In genomic region chr11:33732176-33732575, GRCh38 we compare ENCODE assay signal across 13 cellular contexts. TPM values are rescaled to one million over a fixed set of nuclear protein-coding genes. Genes with fewer than 3 reads are reported as not detected.
DNase-seq lines count a peak whose midpoint lies in the region; ATAC-seq, FAIRE-seq and TF ChIP-seq lines count a peak whose summit lies in the region.
"Had no signal": no experiment of that assay in that cellular context is flagged by ENCODE, and none has a peak within 500 bp of the region (broad histone marks: within the 10 kb centered on the region; RNA-seq: fewer than 3 reads in every experiment).

No MANE protein-coding gene starts in this region.

- H3K4me3 ChIP-seq in K562 (no peak overlapping the region), gastrocnemius medialis (peak overlapping the region in 3 of 4 donors; percentile 22 to 28 (median 25))
- H3K4me3 ChIP-seq: HAP-1 had no signal

- CTCF ChIA-PET in K562 (lab: Yijun Ruan, JAX; ENCODE audit: low intra/inter-chr PET ratio): no interaction called here

- H2AFZ ChIP-seq in K562 (ENCODE audit: low read depth, low read length): peak overlapping the region; percentile 40; the same call in 1 of the 2 replicates

- intact Hi-C loops in K562 (cut with micrococcal nuclease): no loop called here
- intact Hi-C loops in gastrocnemius medialis (cut with DNase I; ENCODE audit: low total_unique reads): no loop called here

- WGBS in K562 (ENCODE audit: insufficient coverage, low coverage, missing lambda C conversion rate): 25% methylated on average over 4 of the region's 4 CpGs

- TF ChIP-seq RAD21 in K562 (CRISPR knock-in tag; conservative IDR thresholded peaks at IDR 0.05 in 1 of 2, IDR thresholded peaks at IDR 0.05 in 1 of 2): no peak

- no peak for DNase-seq in GM19239 (ENCODE audit: insufficient read length, low spot score)
- peak; percentile 87 for DNase-seq in MV-4-11 (lab: John Stamatoyannopoulos, UW)
- peak in 1 of 4 experiments; percentile 42 for DNase-seq in K562 (ENCODE audit: extremely low read depth in 1 of 4, low spot score in 3 of 4)
- DNase-seq in gastrocnemius medialis: no peak
- DNase-seq: caudate nucleus, DMS79 treated with DMSO at 0.1 percent for 48 hours, midbrain, NCI-H1930 had no signal

- peaks cover 16% of the 10 kb centered on the region; the same call in 1 of the 2 replicates for H4K20me1 ChIP-seq in K562 (replicated peaks; ENCODE audit: control insufficient read depth, insufficient read depth, low read length)

- no TSS peak for BruUV-seq in K562 (replicated peaks; lab: Mats Ljungman, UMichigan)

- in situ Hi-C loops in K562 (cut with MboI) (no loop called here), gastrocnemius medialis (cut with MboI; ENCODE audit: low sequenced_read_pairs in 4 of 4) (no loop called here)

- FAIRE-seq in GM19239 (lab: Jason Lieb, UNC) (peak; percentile 11), K562 (lab: Jason Lieb, UNC) (no peak)
- FAIRE-seq: frontal cortex had no signal

- H3K36me3 ChIP-seq in K562 (ENCODE audit: control insufficient read depth, insufficient read depth, low read length) (peaks cover 27% of the 10 kb centered on the region), gastrocnemius medialis (no peaks in the 10 kb centered on the region)

- H3K9me1 ChIP-seq in K562 (ENCODE audit: control insufficient read depth, insufficient read depth, low read length): no peaks in the 10 kb centered on the region

- H3K4me1 ChIP-seq in K562 (replicated peaks in 1 of 2; ENCODE audit: control insufficient read depth in 2 of 2, insufficient read depth in 2 of 2, low read length in 2 of 2) (peaks cover 15 to 52% of the 10 kb centered on the region in 2 experiments), gastrocnemius medialis (peaks cover 67 to 73% of the 10 kb centered on the region in 2 donors)

- TF ChIP-seq POLR2A in K562 (conservative IDR thresholded peaks at IDR 0.05): no peak
- TF ChIP-seq POLR2A in gastrocnemius medialis (IDR thresholded peaks at IDR 0.05): no peak

- ATAC-seq in K562 (peak; percentile 15), gastrocnemius medialis (no peak), HG02588 (IDR thresholded peaks at IDR 0.05; ENCODE audit: unreplicated experiment) (no peak), GM21447 (IDR thresholded peaks at IDR 0.05; ENCODE audit: unreplicated experiment) (no peak), GM21360 (IDR thresholded peaks at IDR 0.05; ENCODE audit: unreplicated experiment) (no peak)

- TF ChIP-seq EP300 in K562 (IDR thresholded peaks at IDR 0.05; ENCODE audit: low read length): no peak

- TF ChIP-seq CTCF in K562 (IDR thresholded peaks at IDR 0.05 in 2 of 3, conservative IDR thresholded peaks at IDR 0.05 in 1 of 3; ENCODE audit: insufficient read depth in 2 of 3, low read depth in 1 of 3, low read length in 3 of 3): no peak
- TF ChIP-seq CTCF in gastrocnemius medialis (IDR thresholded peaks at IDR 0.05 in 4 of 5, conservative IDR thresholded peaks at IDR 0.05 in 1 of 5): no peak

- peak overlapping the region; percentile 64 for H3K4me2 ChIP-seq in K562 (ENCODE audit: insufficient read depth, low read length)

- no peaks in the 10 kb centered on the region; the same call in 1 of the 2 replicates for H3K9me3 ChIP-seq in K562 (replicated peaks; ENCODE audit: control insufficient read depth, insufficient read depth, low read depth, low read length)
- no peaks in the 10 kb centered on the region for H3K9me3 ChIP-seq in gastrocnemius medialis

- peaks cover 82% of the 10 kb centered on the region for H3K79me2 ChIP-seq in K562 (ENCODE audit: control insufficient read depth, insufficient read depth, low read length)

- peak overlapping the region; percentile 29 to 31; a peak in 1 of 4 replicates for H3K9ac ChIP-seq in K562 (ENCODE audit: insufficient read depth in 1 of 2, low read depth in 2 of 2, low read length in 2 of 2)

- no peaks in the 10 kb centered on the region for H3K27me3 ChIP-seq in K562 (ENCODE audit: control insufficient read depth in 2 of 2, insufficient read depth in 2 of 2, low read length in 2 of 2)
- H3K27me3 ChIP-seq in gastrocnemius medialis: no peaks in the 10 kb centered on the region

- H3K27ac ChIP-seq in K562 (ENCODE audit: extremely low read depth, low read depth, low read length) (peak overlapping the region; percentile 56; the same call in 1 of the 3 replicates), gastrocnemius medialis (peak overlapping the region; percentile 92 to 99 (median 98))

- POLR2A ChIA-PET in K562 (lab: Yijun Ruan, JAX): interaction anchor here (0.6 kb wide), 1 partner anchor 10 kb away, joined by 3 read pairs; no protein-coding TSS in a partner anchor

TF ChIP-seq in K562, 482 proteins besides CTCF, POLR2A, EP300 and RAD21 (continues in another document):
- TF ChIP-seq NR1H2 (CRISPR knock-in tag; IDR thresholded peaks at IDR 0.05) (no peak), HMBOX1 (IDR thresholded peaks at IDR 0.05) (peak; percentile 49), ZNF766 (CRISPR knock-in tag; conservative IDR thresholded peaks at IDR 0.05) (peak; percentile 79)

RNA-seq across cellular contexts. Expression of gene CD59, which starts 4.0 kb away (rescaled TPM):
- total RNA-seq in K562 (2011; cell fraction: chromatin; rRNA removed; ENCODE audit: low replicate concordance): 143 and 169 TPM in 2 replicates
- total RNA-seq in K562 (2011; cell fraction: nucleolus; rRNA removed): 151 TPM in 2 replicates
- total RNA-seq in K562 (2011; cell fraction: nucleoplasm; rRNA removed): 143 and 167 TPM in 2 replicates
- total RNA-seq in K562 (2014; rRNA removed) (38.1 and 59.9 TPM in 2 replicates), K562 (2014; rRNA removed; fragmentation: Illumina TruSeq; extraction: Trizol) (155 and 191 TPM in 2 replicates), K562 (2015; rRNA removed; fragmentation: Illumina TruSeq; extraction: Trizol) (95.2 and 104 TPM in 2 replicates), K562 (2021) (171 and 173 TPM in 2 replicates), gastrocnemius medialis (100 to 1,000 TPM; 476 to 717 (median 695) TPM)
- polyA plus RNA-seq in K562 (2011; rRNA removed) (235 and 338 TPM in 2 replicates), K562 (2014; fragmentation: Illumina TruSeq; extraction: Trizol) (218 and 230 TPM in 2 replicates), K562 (2014; fragmentation: Nextera tagmentation; extraction: Ambion mirVana) (100 to 1,000 TPM; 283 to 287 TPM), K562 (2014; rRNA removed) (125 and 146 TPM in 2 replicates)
- polyA plus RNA-seq in K562 (2011; cell fraction: cytosol; rRNA removed): 175 and 195 TPM in 2 replicates
- polyA plus RNA-seq in K562 (2011; cell fraction: nucleus; rRNA removed): 82.1 and 94.2 TPM in 2 replicates
- polyA plus RNA-seq in K562 (2012): 117 and 172 TPM in 2 replicates
- polyA minus RNA-seq in K562 (2011; rRNA and poly(A)+ RNA removed): 172 and 217 TPM in 2 replicates
- 39.2 and 67.7 TPM in 2 replicates for polyA minus RNA-seq in K562 (2011; cell fraction: cytosol; rRNA and poly(A)+ RNA removed)
- 23.2 and 27.7 TPM in 2 replicates for polyA minus RNA-seq in K562 (2011; cell fraction: nucleus; rRNA and poly(A)+ RNA removed)

RNA-seq across cellular contexts. Expression of gene C11orf91, which starts 31.6 kb away (rescaled TPM):
- not detected in 2 replicates for total RNA-seq in K562 (2011; cell fraction: chromatin; rRNA removed; ENCODE audit: low replicate concordance)
- not detected in 2 replicates for total RNA-seq in K562 (2011; cell fraction: nucleolus; rRNA removed)
- not detected in 2 replicates for total RNA-seq in K562 (2011; cell fraction: nucleoplasm; rRNA removed)
- total RNA-seq in K562 (2014; rRNA removed) (not detected in 2 replicates), K562 (2014; rRNA removed; fragmentation: Illumina TruSeq; extraction: Trizol) (not detected in 2 replicates), K562 (2015; rRNA removed; fragmentation: Illumina TruSeq; extraction: Trizol) (not detected in 2 replicates), K562 (2021) (not detected in 2 replicates), gastrocnemius medialis (not detected)
- polyA plus RNA-seq in K562 (2011; rRNA removed) (not detected in 2 replicates), K562 (2014; fragmentation: Illumina TruSeq; extraction: Trizol) (not detected in 2 replicates), K562 (2014; fragmentation: Nextera tagmentation; extraction: Ambion mirVana) (not detected), K562 (2014; rRNA removed) (not detected in 2 replicates)
- not detected in 2 replicates for polyA plus RNA-seq in K562 (2011; cell fraction: cytosol; rRNA removed)
- not detected in 2 replicates for polyA plus RNA-seq in K562 (2011; cell fraction: nucleus; rRNA removed)
- not detected in 2 replicates for polyA plus RNA-seq in K562 (2012)
- polyA minus RNA-seq in K562 (2011; rRNA and poly(A)+ RNA removed): not detected in 2 replicates
- not detected in 2 replicates for polyA minus RNA-seq in K562 (2011; cell fraction: cytosol; rRNA and poly(A)+ RNA removed)
- polyA minus RNA-seq in K562 (2011; cell fraction: nucleus; rRNA and poly(A)+ RNA removed): not detected in 2 replicates
- total RNA-seq: frontal cortex had no signal

RNA-seq across cellular contexts. Expression of gene FBXO3, which starts 42.1 kb away (rescaled TPM):
- 21.1 and 48.4 TPM in 2 replicates for total RNA-seq in K562 (2011; cell fraction: chromatin; rRNA removed; ENCODE audit: low replicate concordance)
- total RNA-seq in K562 (2011; cell fraction: nucleolus; rRNA removed): 13.7 TPM in 2 replicates
- 25.1 and 36.8 TPM in 2 replicates for total RNA-seq in K562 (2011; cell fraction: nucleoplasm; rRNA removed)
- 11.6 and 14.3 TPM in 2 replicates for total RNA-seq in K562 (2014; rRNA removed)
- 29.2 and 33.3 TPM in 2 replicates for total RNA-seq in K562 (2014; rRNA removed; fragmentation: Illumina TruSeq; extraction: Trizol)
- total RNA-seq in K562 (2015; rRNA removed; fragmentation: Illumina TruSeq; extraction: Trizol): 21.4 and 21.9 TPM in 2 replicates
- 24.3 and 25.2 TPM in 2 replicates for total RNA-seq in K562 (2021)
- polyA plus RNA-seq in K562 (2011; rRNA removed): 41.4 and 59.3 TPM in 2 replicates
- polyA plus RNA-seq in K562 (2011; cell fraction: cytosol; rRNA removed): 14.6 and 20.0 TPM in 2 replicates
- 31.8 and 39.7 TPM in 2 replicates for polyA plus RNA-seq in K562 (2011; cell fraction: nucleus; rRNA removed)
- 15.9 and 16.2 TPM in 2 replicates for polyA plus RNA-seq in K562 (2012)
- 26.7 and 30.1 TPM in 2 replicates for polyA plus RNA-seq in K562 (2014; fragmentation: Illumina TruSeq; extraction: Trizol)
- 10 to 100 TPM; 55.7 to 57.9 TPM for polyA plus RNA-seq in K562 (2014; fragmentation: Nextera tagmentation; extraction: Ambion mirVana)
- polyA plus RNA-seq in K562 (2014; rRNA removed): 18.9 and 19.5 TPM in 2 replicates
- polyA minus RNA-seq in K562 (2011; rRNA and poly(A)+ RNA removed): 49.3 and 56.4 TPM in 2 replicates
- polyA minus RNA-seq in K562 (2011; cell fraction: cytosol; rRNA and poly(A)+ RNA removed): 13.7 and 22.0 TPM in 2 replicates
- polyA minus RNA-seq in K562 (2011; cell fraction: nucleus; rRNA and poly(A)+ RNA removed): 24.5 and 39.2 TPM in 2 replicates
- total RNA-seq in gastrocnemius medialis: 10 to 100 TPM; 31.2 to 45.8 (median 33.4) TPM
